ENCODE assay signal across 26 cellular contexts in genomic region chr10:71927159-71927558, GRCh38. TPM values are rescaled to one million over a fixed set of nuclear protein-coding genes. Genes with fewer than 3 reads are reported as not detected.
"Had no signal": no experiment of that assay in that cellular context is flagged by ENCODE, and none has a peak within 500 bp of the region (broad histone marks: within the 10 kb centered on the region; RNA-seq: fewer than 3 reads in every experiment).

No MANE protein-coding gene starts in this region.

- H3K4me3 ChIP-seq: left lung, lung, mucosa of descending colon, pancreas, prostate gland, sigmoid colon, spleen, suprapubic skin, thoracic aorta, tibial artery, upper lobe of right lung had no signal

- H3K9me3 ChIP-seq: mucosa of descending colon, pancreas, prostate gland, sigmoid colon, suprapubic skin, thoracic aorta, upper lobe of right lung had no signal

- H3K36me3 ChIP-seq: left lung, pancreas, prostate gland, sigmoid colon, spleen, suprapubic skin, thoracic aorta, tibial artery, upper lobe of right lung had no signal

- DNase-seq: hippocampal formation; left colon; left lung; midbrain; mucosa of descending colon; naive thymus-derived CD4-positive, alpha-beta T cell; nucleus accumbens; pancreas; posterior cingulate gyrus; retina; right cardiac atrium; sigmoid colon; small intestine; spleen; stimulated activated CD4-positive, alpha-beta T cell treated with anti-CD3 and anti-CD28 coated beads, Interleukin-4, amount 100 ng/mL, for 24 hours; stimulated activated naive CD4-positive, alpha-beta T cell; tibial artery; upper lobe of right lung had no signal

- FAIRE-seq: keratinocyte, pancreas, small intestine, urothelium cell line had no signal

- H3K27me3 ChIP-seq: left lung, pancreas, sigmoid colon, spleen, suprapubic skin, upper lobe of right lung had no signal

- H3K4me1 ChIP-seq: left lung, pancreas, prostate gland, sigmoid colon, spleen, tibial artery, upper lobe of right lung had no signal

- H3K27ac ChIP-seq: left lung, prostate gland, sigmoid colon, spleen, suprapubic skin, thoracic aorta, tibial artery, upper lobe of right lung had no signal

- ATAC-seq: left lung; mucosa of descending colon; naive thymus-derived CD4-positive, alpha-beta T cell; natural killer cell treated with Interleukin-12 subunit alpha and Interleukin-12 subunit beta and Interleukin-15 and Interleukin-18, amount 100 ng/mL, for 72 hours; right cardiac atrium; stimulated activated effector memory CD8-positive, alpha-beta T cell treated with anti-CD3 and anti-CD28 coated beads, Interleukin-12 subunit alpha, Interleukin-12 subunit beta, amount 100 ng/mL, for 72 hours; upper lobe of right lung had no signal

RNA-seq across cellular contexts. Expression of gene CHST3, which starts 37.0 kb away (rescaled TPM):
- total RNA-seq: natural killer cell treated with Interleukin-12 subunit alpha and Interleukin-12 subunit beta and Interleukin-15 and Interleukin-18, amount 100 ng/mL, for 72 hours had no signal
- polyA plus RNA-seq: naive thymus-derived CD4-positive, alpha-beta T cell had no signal
